ENCODE assay signal across 1 cellular context in the genomic region with DNA sequence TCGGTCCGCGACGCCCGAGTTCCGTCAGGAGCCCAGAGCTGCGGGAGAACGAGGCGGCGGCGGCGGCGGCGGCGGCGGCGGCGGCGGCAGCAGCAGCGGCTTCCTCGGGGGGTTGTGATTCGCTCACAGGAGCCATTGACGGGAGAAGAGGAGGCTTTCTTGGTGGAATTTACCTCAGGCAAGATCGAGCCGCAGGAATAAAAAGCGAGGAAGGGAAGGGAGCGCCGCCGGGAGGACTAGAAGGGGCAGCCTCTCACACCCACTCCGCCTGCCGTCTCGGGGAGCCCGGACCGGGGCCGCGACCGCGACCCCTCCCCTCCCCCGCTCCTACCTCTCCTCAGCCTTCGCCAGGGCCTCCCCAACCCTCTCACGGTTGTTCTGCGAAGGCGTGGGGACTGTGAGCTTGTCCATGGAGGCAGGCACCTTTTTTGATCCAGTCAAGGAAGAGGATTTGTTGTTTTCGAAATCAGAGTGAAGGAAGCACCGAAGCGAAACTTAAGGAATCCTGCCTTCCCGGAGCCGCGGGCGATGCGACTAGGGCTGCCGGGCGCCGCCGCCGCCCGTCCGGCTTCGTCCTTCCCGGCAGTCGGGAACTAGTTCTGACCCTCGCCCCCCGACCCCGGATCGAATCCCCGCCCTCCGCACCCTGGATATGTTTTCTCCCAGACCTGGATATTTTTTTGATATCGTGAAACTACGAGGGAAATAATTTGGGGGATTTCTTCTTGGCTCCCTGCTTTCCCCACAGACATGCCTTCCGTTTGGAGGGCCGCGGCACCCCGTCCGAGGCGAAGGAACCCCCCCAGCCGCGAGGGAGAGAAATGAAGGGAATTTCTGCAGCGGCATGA.
TF ChIP-seq lines count a peak whose summit lies in the region.

No MANE protein-coding gene starts in this region.

TF ChIP-seq in HepG2, 621 proteins besides CTCF, POLR2A, EP300 and RAD21 (continued from another document):
- TF ChIP-seq NCOR1 (IDR thresholded peaks at IDR 0.05; ENCODE audit: borderline replicate concordance, low read length) (0 out of 2 replicates have a peak, but pooled peaks have one; percentile 10), ZNF749 (CRISPR knock-in tag; IDR thresholded peaks at IDR 0.05; ENCODE audit: borderline replicate concordance) (peak; percentile 26; the same call in 1 of the 2 replicates), ZNF430 (CRISPR knock-in tag; IDR thresholded peaks at IDR 0.05) (peak; percentile 22; the same call in 1 of the 2 replicates), ARHGAP35 (CRISPR knock-in tag; IDR thresholded peaks at IDR 0.05; ENCODE audit: borderline replicate concordance) (peak; percentile 26; the same call in 1 of the 2 replicates), AGO2 (optimal IDR thresholded peaks at IDR 0.05; ENCODE audit: low read depth, low read length) (no peak), TOPORS (CRISPR knock-in tag; IDR thresholded peaks at IDR 0.05) (no peak), ZNF292 (CRISPR knock-in tag; IDR thresholded peaks at IDR 0.05; ENCODE audit: borderline replicate concordance, low read depth) (peak; percentile 58; the same call in 1 of the 2 replicates), KLF13 (CRISPR knock-in tag; IDR thresholded peaks at IDR 0.05) (no peak), PTBP1 (IDR thresholded peaks at IDR 0.05; ENCODE audit: low read depth, low read length, poor library complexity, severe bottlenecking) (no peak), NFKB2 (CRISPR knock-in tag; IDR thresholded peaks at IDR 0.05; ENCODE audit: borderline replicate concordance) (0 out of 2 replicates have a peak, but pooled peaks have one; percentile 42), PHF8 (CRISPR knock-in tag; IDR thresholded peaks at IDR 0.05) (peak; percentile 27), FOXK1 (CRISPR knock-in tag; IDR thresholded peaks at IDR 0.05; ENCODE audit: borderline replicate concordance, low read depth) (no peak), CBX5 (CRISPR knock-in tag; IDR thresholded peaks at IDR 0.05; ENCODE audit: borderline replicate concordance) (no peak), PAX8 (CRISPR knock-in tag; IDR thresholded peaks at IDR 0.05; ENCODE audit: borderline replicate concordance) (0 out of 2 replicates have a peak, but pooled peaks have one; percentile 16)
- TF ChIP-seq, protein P1, sequence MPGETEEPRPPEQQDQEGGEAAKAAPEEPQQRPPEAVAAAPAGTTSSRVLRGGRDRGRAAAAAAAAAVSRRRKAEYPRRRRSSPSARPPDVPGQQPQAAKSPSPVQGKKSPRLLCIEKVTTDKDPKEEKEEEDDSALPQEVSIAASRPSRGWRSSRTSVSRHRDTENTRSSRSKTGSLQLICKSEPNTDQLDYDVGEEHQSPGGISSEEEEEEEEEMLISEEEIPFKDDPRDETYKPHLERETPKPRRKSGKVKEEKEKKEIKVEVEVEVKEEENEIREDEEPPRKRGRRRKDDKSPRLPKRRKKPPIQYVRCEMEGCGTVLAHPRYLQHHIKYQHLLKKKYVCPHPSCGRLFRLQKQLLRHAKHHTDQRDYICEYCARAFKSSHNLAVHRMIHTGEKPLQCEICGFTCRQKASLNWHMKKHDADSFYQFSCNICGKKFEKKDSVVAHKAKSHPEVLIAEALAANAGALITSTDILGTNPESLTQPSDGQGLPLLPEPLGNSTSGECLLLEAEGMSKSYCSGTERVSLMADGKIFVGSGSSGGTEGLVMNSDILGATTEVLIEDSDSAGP (CRISPR knock-in tag; IDR thresholded peaks at IDR 0.05; ENCODE audit: borderline replicate concordance) = peak; percentile 50; the same call in 1 of the 2 replicates
- TF ChIP-seq, protein P2, sequence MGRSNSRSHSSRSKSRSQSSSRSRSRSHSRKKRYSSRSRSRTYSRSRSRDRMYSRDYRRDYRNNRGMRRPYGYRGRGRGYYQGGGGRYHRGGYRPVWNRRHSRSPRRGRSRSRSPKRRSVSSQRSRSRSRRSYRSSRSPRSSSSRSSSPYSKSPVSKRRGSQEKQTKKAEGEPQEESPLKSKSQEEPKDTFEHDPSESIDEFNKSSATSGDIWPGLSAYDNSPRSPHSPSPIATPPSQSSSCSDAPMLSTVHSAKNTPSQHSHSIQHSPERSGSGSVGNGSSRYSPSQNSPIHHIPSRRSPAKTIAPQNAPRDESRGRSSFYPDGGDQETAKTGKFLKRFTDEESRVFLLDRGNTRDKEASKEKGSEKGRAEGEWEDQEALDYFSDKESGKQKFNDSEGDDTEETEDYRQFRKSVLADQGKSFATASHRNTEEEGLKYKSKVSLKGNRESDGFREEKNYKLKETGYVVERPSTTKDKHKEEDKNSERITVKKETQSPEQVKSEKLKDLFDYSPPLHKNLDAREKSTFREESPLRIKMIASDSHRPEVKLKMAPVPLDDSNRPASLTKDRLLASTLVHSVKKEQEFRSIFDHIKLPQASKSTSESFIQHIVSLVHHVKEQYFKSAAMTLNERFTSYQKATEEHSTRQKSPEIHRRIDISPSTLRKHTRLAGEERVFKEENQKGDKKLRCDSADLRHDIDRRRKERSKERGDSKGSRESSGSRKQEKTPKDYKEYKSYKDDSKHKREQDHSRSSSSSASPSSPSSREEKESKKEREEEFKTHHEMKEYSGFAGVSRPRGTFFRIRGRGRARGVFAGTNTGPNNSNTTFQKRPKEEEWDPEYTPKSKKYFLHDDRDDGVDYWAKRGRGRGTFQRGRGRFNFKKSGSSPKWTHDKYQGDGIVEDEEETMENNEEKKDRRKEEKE (IDR thresholded peaks at IDR 0.05) = no peak
